ENCODE assay signal across 19 cellular contexts in genomic region chr2:240300840-240301239, GRCh38.
A peak's percentile ranks its signal among the peaks of the same experiment; 100 is the strongest.
DNase-seq lines count a peak whose midpoint lies in the region; ATAC-seq and TF ChIP-seq lines count a peak whose summit lies in the region.
"Had no signal": no experiment of that assay in that cellular context is flagged by ENCODE, and none has a peak within 500 bp of the region (broad histone marks: within the 10 kb centered on the region; RNA-seq: fewer than 3 reads in every experiment).

No MANE protein-coding gene starts in this region.

- DNase-seq in activated CD8-positive, alpha-beta memory T cell treated with anti-CD3 and anti-CD28 coated beads, Interleukin-2, amount 10 ng/mL, durations not matched to agents 7 days and 5 days = peak; percentile 28
- DNase-seq in activated CD8-positive, alpha-beta memory T cell treated with anti-CD3 and anti-CD28 coated beads for 24 hours = no peak
- DNase-seq in SJCRH30 = no peak
- DNase-seq in mesenteric fat pad (ENCODE audit: low spot score) = peak; percentile 71
- peak; percentile 54 for DNase-seq in type B pancreatic cell (ENCODE audit: extremely low spot score, unreplicated experiment)
- DNase-seq in islet precursor cell = no peak
- no peak for DNase-seq in RKO (ENCODE audit: low spot score)
- DNase-seq: Karpas-422, NCI-H1048, NCI-H1436 treated with DMSO at 0.1 percent for 48 hours, NCI-H2029 treated with DMSO at 0.1 percent for 48 hours, NCI-H2171 treated with DMSO at 0.1 percent for 48 hours had no signal

- TF ChIP-seq CTCF in type B pancreatic cell (conservative IDR thresholded peaks at IDR 0.05) = no peak

- H3K9me3 ChIP-seq in SJCRH30 (replicated peaks) = no peaks in the 10 kb centered on the region
- H3K9me3 ChIP-seq: BLaER1 treated with 17β-estradiol and CSF1 and Interleukin-3, amounts not matched to agents 10 nM and 100 nM had no signal

- no peaks in the 10 kb centered on the region for H3K36me3 ChIP-seq in SJCRH30
- H3K36me3 ChIP-seq: BLaER1 treated with 17β-estradiol and CSF1 and Interleukin-3, amounts not matched to agents 10 nM and 100 nM had no signal

- CTCF ChIA-PET in activated CD8-positive, alpha-beta memory T cell treated with anti-CD3 and anti-CD28 coated beads, Interleukin-2, amount 10 ng/mL, durations not matched to agents 7 days and 5 days (lab: Charles Lee) = no interaction called here

- ATAC-seq in activated CD8-positive, alpha-beta memory T cell treated with anti-CD3 and anti-CD28 coated beads, Interleukin-2, amount 10 ng/mL, durations not matched to agents 7 days and 5 days = no peak
- ATAC-seq in HG03135 (IDR thresholded peaks at IDR 0.05; ENCODE audit: unreplicated experiment) = no peak
- ATAC-seq: CD8-positive, alpha-beta T cell; Panc1; Right ventricle myocardium inferior had no signal

- H3K27me3 Mint-ChIP-seq in activated CD8-positive, alpha-beta memory T cell treated with anti-CD3 and anti-CD28 coated beads, Interleukin-2, amount 10 ng/mL, durations not matched to agents 7 days and 5 days = no peaks in the 10 kb centered on the region
- H3K27me3 Mint-ChIP-seq in type B pancreatic cell = peaks cover 7% of the 10 kb centered on the region

- no peak overlapping the region for H3K4me3 ChIP-seq in SJCRH30
- H3K4me3 ChIP-seq: BLaER1 treated with 17β-estradiol and CSF1 and Interleukin-3, amounts not matched to agents 10 nM and 100 nM had no signal

- H3K27ac ChIP-seq in SJCRH30 = peak overlapping the region; percentile 1; the same call in 1 of the 2 replicates
- H3K27ac ChIP-seq: BLaER1 treated with 17β-estradiol and CSF1 and Interleukin-3, amounts not matched to agents 10 nM and 100 nM had no signal

- no peak overlapping the region for H3K27ac Mint-ChIP-seq in activated CD8-positive, alpha-beta memory T cell treated with anti-CD3 and anti-CD28 coated beads, Interleukin-2, amount 10 ng/mL, durations not matched to agents 7 days and 5 days
- no peak overlapping the region for H3K27ac Mint-ChIP-seq in type B pancreatic cell
- H3K27ac Mint-ChIP-seq: CD8-positive, alpha-beta T cell; IgD-negative memory B cell had no signal

- no peaks in the 10 kb centered on the region for H3K4me1 Mint-ChIP-seq in activated CD8-positive, alpha-beta memory T cell treated with anti-CD3 and anti-CD28 coated beads, Interleukin-2, amount 10 ng/mL, durations not matched to agents 7 days and 5 days
- peaks cover 9% of the 10 kb centered on the region for H3K4me1 Mint-ChIP-seq in type B pancreatic cell (ENCODE audit: unreplicated experiment)
- H3K4me1 Mint-ChIP-seq: IgD-negative memory B cell had no signal

- no peak overlapping the region for H3K4me3 Mint-ChIP-seq in activated CD8-positive, alpha-beta memory T cell treated with anti-CD3 and anti-CD28 coated beads, Interleukin-2, amount 10 ng/mL, durations not matched to agents 7 days and 5 days
- no peak overlapping the region for H3K4me3 Mint-ChIP-seq in type B pancreatic cell
- H3K4me3 Mint-ChIP-seq: CD8-positive, alpha-beta T cell; H9 had no signal

- H3K9me3 Mint-ChIP-seq in activated CD8-positive, alpha-beta memory T cell treated with anti-CD3 and anti-CD28 coated beads, Interleukin-2, amount 10 ng/mL, durations not matched to agents 7 days and 5 days (ENCODE audit: low read depth) = no peaks in the 10 kb centered on the region
- H3K9me3 Mint-ChIP-seq in type B pancreatic cell = no peaks in the 10 kb centered on the region
- H3K9me3 Mint-ChIP-seq: CD8-positive, alpha-beta T cell; H9 had no signal

- no peaks in the 10 kb centered on the region for H3K36me3 Mint-ChIP-seq in activated CD8-positive, alpha-beta memory T cell treated with anti-CD3 and anti-CD28 coated beads, Interleukin-2, amount 10 ng/mL, durations not matched to agents 7 days and 5 days
- no peaks in the 10 kb centered on the region for H3K36me3 Mint-ChIP-seq in type B pancreatic cell
- H3K36me3 Mint-ChIP-seq: CD8-positive, alpha-beta T cell; IgD-negative memory B cell had no signal

- H3K27me3 ChIP-seq in SJCRH30 = no peaks in the 10 kb centered on the region
- H3K27me3 ChIP-seq: BLaER1 treated with 17β-estradiol and CSF1 and Interleukin-3, amounts not matched to agents 10 nM and 100 nM had no signal

- peaks cover 14% of the 10 kb centered on the region for H3K4me1 ChIP-seq in SJCRH30

Comparison
In these comparisons a context has a peak if more than half of its experiments do, and no peak if none do; other contexts are left out.
1. DNase-seq: peak in activated CD8-positive, alpha-beta memory T cell treated with anti-CD3 and anti-CD28 coated beads, Interleukin-2, amount 10 ng/mL, durations not matched to agents 7 days and 5 days (single experiment), mesenteric fat pad (single experiment) and type B pancreatic cell (single experiment); none in activated CD8-positive, alpha-beta memory T cell treated with anti-CD3 and anti-CD28 coated beads for 24 hours (single experiment), SJCRH30 (0 of 2), islet precursor cell (single experiment) and RKO (single experiment).